21 cellular contexts compared by ENCODE assay signal in the genomic region with DNA sequence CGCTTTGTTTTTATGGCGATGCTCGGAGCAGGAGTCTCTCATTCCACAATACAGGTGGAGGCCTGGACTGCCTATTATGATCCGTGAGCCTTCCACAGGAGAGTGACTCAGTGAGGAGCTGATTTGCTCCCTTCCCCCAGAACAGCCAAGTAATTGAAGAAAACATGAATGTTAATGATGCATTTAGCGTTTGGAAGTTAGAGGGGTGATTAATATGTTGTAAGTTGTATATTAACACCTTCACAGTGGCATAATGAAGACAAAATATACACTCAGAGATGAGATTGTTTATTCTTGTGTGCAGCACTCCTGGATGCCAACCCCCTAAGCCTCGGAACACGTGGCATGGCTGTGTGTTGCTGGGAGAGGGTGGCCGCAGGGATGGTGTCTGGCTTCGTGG.
"Had no signal": no experiment of that assay in that cellular context is flagged by ENCODE, and none has a peak within 500 bp of the region (broad histone marks: within the 10 kb centered on the region; RNA-seq: fewer than 3 reads in every experiment).

No MANE protein-coding gene starts in this region.

- H3K4me1 Mint-ChIP-seq: mesothelial cell of epicardium had no signal

- H3K9me3 ChIP-seq: colonic mucosa, heart left ventricle, left ventricle myocardium inferior, lower lobe of right lung, pancreas, right lobe of liver, testis, transverse colon had no signal

- H3K27me3 ChIP-seq: colonic mucosa, heart left ventricle, pancreas, right lobe of liver, testis, transverse colon had no signal

- FAIRE-seq: endothelial cell of umbilical vein, pancreas had no signal

- H3K4me3 Mint-ChIP-seq: memory B cell; mesothelial cell of epicardium; natural killer cell; stimulated activated memory B cell treated with anti-CD40 and anti-IgM and Interleukin-4, amounts not matched to agents 10 μg/mL and 1 μg/mL and 100 μg/mL, for 72 hours; stimulated activated naive CD8-positive, alpha-beta T cell treated with anti-CD3 and anti-CD28 coated beads, Interleukin-15, amount 100 ng/mL, for 72 hours had no signal

- H3K4me1 ChIP-seq: pancreas, testis had no signal

- H3K27ac ChIP-seq: colonic mucosa, heart left ventricle, left ventricle myocardium inferior, lower lobe of right lung, pancreas, right lobe of liver, testis, transverse colon had no signal

- H3K9me3 Mint-ChIP-seq: memory B cell; mesothelial cell of epicardium; natural killer cell; stimulated activated memory B cell treated with anti-CD40 and anti-IgM and Interleukin-4, amounts not matched to agents 10 μg/mL and 1 μg/mL and 100 μg/mL, for 72 hours; stimulated activated naive CD8-positive, alpha-beta T cell treated with anti-CD3 and anti-CD28 coated beads, Interleukin-15, amount 100 ng/mL, for 72 hours had no signal

- ATAC-seq: heart left ventricle; lower lobe of right lung; natural killer cell; pancreas; right lobe of liver; stimulated activated memory B cell treated with anti-CD40 and anti-IgM and Interleukin-4, amounts not matched to agents 10 μg/mL and 1 μg/mL and 100 μg/mL, for 72 hours; stimulated activated naive CD8-positive, alpha-beta T cell treated with anti-CD3 and anti-CD28 coated beads, Interleukin-15, amount 100 ng/mL, for 72 hours had no signal

- H3K36me3 Mint-ChIP-seq: memory B cell; mesothelial cell of epicardium; natural killer cell; stimulated activated memory B cell treated with anti-CD40 and anti-IgM and Interleukin-4, amounts not matched to agents 10 μg/mL and 1 μg/mL and 100 μg/mL, for 72 hours had no signal

- DNase-seq: colonic mucosa; erythroblast; foreskin melanocyte; heart left ventricle; hippocampal formation; left ventricle myocardium inferior; lower lobe of right lung; natural killer cell; occipital lobe; pancreas; retina; right lobe of liver; stimulated activated CD4-positive, alpha-beta T cell treated with anti-CD3 and anti-CD28 coated beads, Interleukin-4, amount 100 ng/mL, for 24 hours; stimulated activated naive CD8-positive, alpha-beta T cell treated with anti-CD3 and anti-CD28 coated beads, Interleukin-15, amount 100 ng/mL, for 72 hours; testis; transverse colon had no signal

- H3K36me3 ChIP-seq: colonic mucosa, heart left ventricle, left ventricle myocardium inferior, lower lobe of right lung, pancreas, right lobe of liver, transverse colon had no signal

- H3K27ac Mint-ChIP-seq: memory B cell; mesothelial cell of epicardium; progenitor cell of endocrine pancreas; stimulated activated memory B cell treated with anti-CD40 and anti-IgM and Interleukin-4, amounts not matched to agents 10 μg/mL and 1 μg/mL and 100 μg/mL, for 72 hours had no signal

- H3K4me3 ChIP-seq: colonic mucosa, heart left ventricle, left ventricle myocardium inferior, lower lobe of right lung, pancreas, right lobe of liver, testis, transverse colon had no signal
